In the genomic region with DNA sequence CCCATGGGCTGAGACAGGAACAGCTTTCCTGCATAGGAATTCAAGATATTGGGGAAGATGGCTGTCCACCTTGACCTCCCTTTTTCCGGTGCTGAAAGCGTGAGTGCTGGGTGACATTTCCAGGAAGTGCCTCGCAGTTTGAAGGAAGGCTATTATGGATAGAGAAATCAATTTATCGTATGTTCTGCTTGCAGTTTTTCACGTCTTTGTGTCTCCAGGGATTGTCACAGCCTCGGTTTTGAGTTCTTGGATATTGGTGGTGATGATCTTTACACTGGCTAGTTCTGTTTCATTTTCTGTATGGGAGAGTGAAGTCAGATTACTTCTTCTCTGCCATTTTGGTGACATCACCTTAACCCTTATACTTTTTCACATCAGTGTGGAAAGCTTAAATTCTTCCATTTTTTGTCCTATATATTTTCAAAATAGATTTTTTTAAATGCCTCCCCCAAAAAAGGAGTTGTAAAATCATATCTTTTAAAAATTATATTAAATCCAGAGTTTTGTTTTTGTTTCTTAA, we compare ENCODE assay signal across 8 cellular contexts.
A peak's percentile ranks its signal among the peaks of the same experiment; 100 is the strongest.
DNase-seq lines count a peak whose midpoint lies in the region; ATAC-seq, FAIRE-seq and TF ChIP-seq lines count a peak whose summit lies in the region.

No MANE protein-coding gene starts in this region.

- no peak overlapping the region for H3K27ac ChIP-seq in hepatocyte

- no peaks in the 10 kb centered on the region for H3K79me2 ChIP-seq in hepatocyte

- H3K27me3 ChIP-seq in hepatocyte: no peaks in the 10 kb centered on the region

- H3K4me3 ChIP-seq in GM12864 (ENCODE audit: low read depth, low read length) (peak overlapping the region; percentile 75), hepatocyte (no peak overlapping the region)

- no peak for FAIRE-seq in RCC 7860 (lab: Jason Lieb, UNC)

- no peaks in the 10 kb centered on the region for H4K20me1 ChIP-seq in hepatocyte (ENCODE audit: insufficient read depth, poor library complexity, severe bottlenecking)

- no peaks in the 10 kb centered on the region for H3K9me2 ChIP-seq in hepatocyte (replicated peaks; ENCODE audit: insufficient read depth)

- H3K9me3 ChIP-seq in hepatocyte (ENCODE audit: low read depth): no peaks in the 10 kb centered on the region

- DNase-seq in GM12864 (ENCODE audit: low read depth) (peak; percentile 8), hepatocyte (ENCODE audit: low spot score) (no peak), KG1 (lab: John Stamatoyannopoulos, UW) (no peak), DMS 273 (lab: John Stamatoyannopoulos, UW; ENCODE audit: unreplicated experiment) (no peak), RCC 7860 (ENCODE audit: low spot score) (no peak), NCI-H1436 treated with DMSO at 0.1 percent for 48 hours (lab: John Stamatoyannopoulos, UW) (no peak)

- H3K4me1 ChIP-seq in hepatocyte (ENCODE audit: insufficient read depth): peaks cover 11% of the 10 kb centered on the region

- TF ChIP-seq CTCF in GM12864 (IDR thresholded peaks at IDR 0.05; ENCODE audit: low read depth, low read length, missing control alignments) (no peak), hepatocyte (IDR thresholded peaks at IDR 0.05; ENCODE audit: poor library complexity) (no peak)

- ATAC-seq in GM21423 (IDR thresholded peaks at IDR 0.05; ENCODE audit: unreplicated experiment) (peak; percentile 55), HG03521 (IDR thresholded peaks at IDR 0.05; ENCODE audit: unreplicated experiment) (peak; percentile 54)

- 76% methylated on average over 6 of the region's 6 CpGs for WGBS in hepatocyte (ENCODE audit: low lambda C conversion rate, missing lambda C conversion rate)

- H3K36me3 ChIP-seq in hepatocyte (replicated peaks; ENCODE audit: insufficient read depth, low read depth): no peaks in the 10 kb centered on the region

- peak overlapping the region; percentile 70 for H3K4me2 ChIP-seq in hepatocyte

- no peak overlapping the region for H2AFZ ChIP-seq in hepatocyte
